ENCODE assay signal across 2 cellular contexts in the genomic region with DNA sequence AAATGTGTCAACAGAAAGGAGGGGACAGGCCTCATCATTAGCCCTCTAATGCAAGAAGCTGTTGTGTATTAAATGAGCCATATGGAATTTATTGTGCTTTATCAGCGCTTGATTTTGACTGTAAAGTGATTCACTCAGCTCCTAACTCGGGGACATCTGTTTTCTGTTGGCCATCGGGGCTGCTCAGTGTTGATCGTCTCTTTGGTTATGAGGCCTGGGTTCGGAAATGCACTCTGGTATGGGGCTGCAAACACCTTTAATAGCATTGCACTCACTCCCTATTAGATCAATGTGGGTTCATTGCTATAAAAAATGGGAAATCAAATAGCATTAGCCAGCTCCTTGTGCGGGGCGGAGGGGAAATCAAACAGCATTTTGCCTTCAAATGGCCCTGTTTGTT.
A peak's percentile ranks its signal among the peaks of the same experiment; 100 is the strongest.
TF ChIP-seq lines count a peak whose summit lies in the region.

No MANE protein-coding gene starts in this region.

TF ChIP-seq in GM23338, 12 proteins besides CTCF, POLR2A, EP300 and RAD21 (continued from another document):
- no peak for TF ChIP-seq ZNF462 (CRISPR knock-in tag; IDR thresholded peaks at IDR 0.05)
- no peak for TF ChIP-seq CREB1 (CRISPR knock-in tag; IDR thresholded peaks at IDR 0.05; ENCODE audit: low read depth)
- TF ChIP-seq STAT1 (IDR thresholded peaks at IDR 0.05; ENCODE audit: unreplicated experiment), result no peak
- TF ChIP-seq NANOG (IDR thresholded peaks at IDR 0.05; ENCODE audit: borderline replicate concordance), result no peak
- TF ChIP-seq, protein P1, sequence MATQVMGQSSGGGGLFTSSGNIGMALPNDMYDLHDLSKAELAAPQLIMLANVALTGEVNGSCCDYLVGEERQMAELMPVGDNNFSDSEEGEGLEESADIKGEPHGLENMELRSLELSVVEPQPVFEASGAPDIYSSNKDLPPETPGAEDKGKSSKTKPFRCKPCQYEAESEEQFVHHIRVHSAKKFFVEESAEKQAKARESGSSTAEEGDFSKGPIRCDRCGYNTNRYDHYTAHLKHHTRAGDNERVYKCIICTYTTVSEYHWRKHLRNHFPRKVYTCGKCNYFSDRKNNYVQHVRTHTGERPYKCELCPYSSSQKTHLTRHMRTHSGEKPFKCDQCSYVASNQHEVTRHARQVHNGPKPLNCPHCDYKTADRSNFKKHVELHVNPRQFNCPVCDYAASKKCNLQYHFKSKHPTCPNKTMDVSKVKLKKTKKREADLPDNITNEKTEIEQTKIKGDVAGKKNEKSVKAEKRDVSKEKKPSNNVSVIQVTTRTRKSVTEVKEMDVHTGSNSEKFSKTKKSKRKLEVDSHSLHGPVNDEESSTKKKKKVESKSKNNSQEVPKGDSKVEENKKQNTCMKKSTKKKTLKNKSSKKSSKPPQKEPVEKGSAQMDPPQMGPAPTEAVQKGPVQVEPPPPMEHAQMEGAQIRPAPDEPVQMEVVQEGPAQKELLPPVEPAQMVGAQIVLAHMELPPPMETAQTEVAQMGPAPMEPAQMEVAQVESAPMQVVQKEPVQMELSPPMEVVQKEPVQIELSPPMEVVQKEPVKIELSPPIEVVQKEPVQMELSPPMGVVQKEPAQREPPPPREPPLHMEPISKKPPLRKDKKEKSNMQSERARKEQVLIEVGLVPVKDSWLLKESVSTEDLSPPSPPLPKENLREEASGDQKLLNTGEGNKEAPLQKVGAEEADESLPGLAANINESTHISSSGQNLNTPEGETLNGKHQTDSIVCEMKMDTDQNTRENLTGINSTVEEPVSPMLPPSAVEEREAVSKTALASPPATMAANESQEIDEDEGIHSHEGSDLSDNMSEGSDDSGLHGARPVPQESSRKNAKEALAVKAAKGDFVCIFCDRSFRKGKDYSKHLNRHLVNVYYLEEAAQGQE (IDR thresholded peaks at IDR 0.05; ENCODE audit: unreplicated experiment), result no peak

TF ChIP-seq in SK-N-SH treated with all-trans-retinoic acid at 6 μM for 48 hours, 23 proteins besides CTCF, POLR2A, EP300 and RAD21:
- TF ChIP-seq, protein P2, sequence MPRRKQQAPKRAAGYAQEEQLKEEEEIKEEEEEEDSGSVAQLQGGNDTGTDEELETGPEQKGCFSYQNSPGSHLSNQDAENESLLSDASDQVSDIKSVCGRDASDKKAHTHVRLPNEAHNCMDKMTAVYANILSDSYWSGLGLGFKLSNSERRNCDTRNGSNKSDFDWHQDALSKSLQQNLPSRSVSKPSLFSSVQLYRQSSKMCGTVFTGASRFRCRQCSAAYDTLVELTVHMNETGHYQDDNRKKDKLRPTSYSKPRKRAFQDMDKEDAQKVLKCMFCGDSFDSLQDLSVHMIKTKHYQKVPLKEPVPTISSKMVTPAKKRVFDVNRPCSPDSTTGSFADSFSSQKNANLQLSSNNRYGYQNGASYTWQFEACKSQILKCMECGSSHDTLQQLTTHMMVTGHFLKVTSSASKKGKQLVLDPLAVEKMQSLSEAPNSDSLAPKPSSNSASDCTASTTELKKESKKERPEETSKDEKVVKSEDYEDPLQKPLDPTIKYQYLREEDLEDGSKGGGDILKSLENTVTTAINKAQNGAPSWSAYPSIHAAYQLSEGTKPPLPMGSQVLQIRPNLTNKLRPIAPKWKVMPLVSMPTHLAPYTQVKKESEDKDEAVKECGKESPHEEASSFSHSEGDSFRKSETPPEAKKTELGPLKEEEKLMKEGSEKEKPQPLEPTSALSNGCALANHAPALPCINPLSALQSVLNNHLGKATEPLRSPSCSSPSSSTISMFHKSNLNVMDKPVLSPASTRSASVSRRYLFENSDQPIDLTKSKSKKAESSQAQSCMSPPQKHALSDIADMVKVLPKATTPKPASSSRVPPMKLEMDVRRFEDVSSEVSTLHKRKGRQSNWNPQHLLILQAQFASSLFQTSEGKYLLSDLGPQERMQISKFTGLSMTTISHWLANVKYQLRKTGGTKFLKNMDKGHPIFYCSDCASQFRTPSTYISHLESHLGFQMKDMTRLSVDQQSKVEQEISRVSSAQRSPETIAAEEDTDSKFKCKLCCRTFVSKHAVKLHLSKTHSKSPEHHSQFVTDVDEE (CRISPR knock-in tag; IDR thresholded peaks at IDR 0.05), result peak; percentile 78; the same call in 1 of the 2 replicates
- TF ChIP-seq SNAI2 (CRISPR knock-in tag; IDR thresholded peaks at IDR 0.05) (no peak), ESRRG (CRISPR knock-in tag; IDR thresholded peaks at IDR 0.05) (no peak), ZNF565 (CRISPR knock-in tag; conservative IDR thresholded peaks at IDR 0.05; ENCODE audit: low read depth) (no peak), TCF4 (CRISPR knock-in tag; IDR thresholded peaks at IDR 0.05; ENCODE audit: borderline replicate concordance) (peak; percentile 91), CSDC2 (CRISPR knock-in tag; IDR thresholded peaks at IDR 0.05) (no peak), ZFP30 (CRISPR knock-in tag; IDR thresholded peaks at IDR 0.05) (no peak), ISL1 (CRISPR knock-in tag; IDR thresholded peaks at IDR 0.05) (no peak)
